In genomic region chr10:93160829-93161228, GRCh38 we compare ENCODE assay signal across 15 cellular contexts.
DNase-seq lines count a peak whose midpoint lies in the region; ATAC-seq, FAIRE-seq and TF ChIP-seq lines count a peak whose summit lies in the region.
"Had no signal": no experiment of that assay in that cellular context is flagged by ENCODE, and none has a peak within 500 bp of the region (broad histone marks: within the 10 kb centered on the region; RNA-seq: fewer than 3 reads in every experiment).

No MANE protein-coding gene starts in this region.

- in situ Hi-C loops in GM23248 (cut with MboI), result no loop called here

- no peaks in the 10 kb centered on the region for H4K20me1 ChIP-seq in GM23248 (ENCODE audit: insufficient read depth)

- H3K36me3 ChIP-seq in GM23248 (ENCODE audit: low read depth), result no peaks in the 10 kb centered on the region
- no peaks in the 10 kb centered on the region for H3K36me3 ChIP-seq in adrenal gland (replicated peaks in 1 of 2)
- no peaks in the 10 kb centered on the region for H3K36me3 ChIP-seq in WERI-Rb-1

- no peak for TF ChIP-seq POLR2A in adrenal gland (IDR thresholded peaks at IDR 0.05)
- TF ChIP-seq POLR2A in GM12891 (IDR thresholded peaks at IDR 0.05; ENCODE audit: low read depth, low read length), result no peak

- peaks cover 24% of the 10 kb centered on the region for H3K4me1 ChIP-seq in GM23248 (ENCODE audit: insufficient read depth)
- no peaks in the 10 kb centered on the region for H3K4me1 ChIP-seq in adrenal gland (replicated peaks in 1 of 2)
- no peaks in the 10 kb centered on the region for H3K4me1 ChIP-seq in right cardiac atrium (ENCODE audit: control insufficient read depth, insufficient read depth, low read length)

- FAIRE-seq in GM12891 (lab: Jason Lieb, UNC), result no peak
- FAIRE-seq: GM18507 had no signal

- ATAC-seq in right cardiac atrium, result peak; percentile 91 to 93

- TF ChIP-seq CTCF in adrenal gland (IDR thresholded peaks at IDR 0.05) (no peak), WERI-Rb-1 (IDR thresholded peaks at IDR 0.05; ENCODE audit: low read depth, low read length) (no peak)

- H3K9me3 ChIP-seq in GM23248 (ENCODE audit: low read depth), result no peaks in the 10 kb centered on the region
- H3K9me3 ChIP-seq in adrenal gland (replicated peaks in 1 of 3), result no peaks in the 10 kb centered on the region
- H3K9me3 ChIP-seq in right cardiac atrium (ENCODE audit: control insufficient read depth, low read length), result no peaks in the 10 kb centered on the region
- H3K9me3 ChIP-seq in WERI-Rb-1 (ENCODE audit: severe bottlenecking), result peaks cover 6% of the 10 kb centered on the region

- H3K27me3 ChIP-seq in GM23248 (replicated peaks; ENCODE audit: insufficient read depth) (no peaks in the 10 kb centered on the region), adrenal gland (no peaks in the 10 kb centered on the region), right cardiac atrium (ENCODE audit: control insufficient read depth, insufficient read depth) (no peaks in the 10 kb centered on the region), WERI-Rb-1 (ENCODE audit: insufficient read depth, low read depth, severe bottlenecking) (no peaks in the 10 kb centered on the region)

- H3K4me2 ChIP-seq in GM23248 (ENCODE audit: unreplicated experiment), result peak overlapping the region; percentile 60

- H3K4me3 ChIP-seq in GM23248, result no peak overlapping the region
- no peak overlapping the region for H3K4me3 ChIP-seq in adrenal gland
- H3K4me3 ChIP-seq in right cardiac atrium (ENCODE audit: low read length), result no peak overlapping the region
- no peak overlapping the region for H3K4me3 ChIP-seq in WERI-Rb-1 (ENCODE audit: low read depth, low read length)
- H3K4me3 ChIP-seq: SK-N-MC had no signal

- H3K27ac ChIP-seq in GM23248, result peak overlapping the region; percentile 96
- no peak overlapping the region for H3K27ac ChIP-seq in adrenal gland
- H3K27ac ChIP-seq in right cardiac atrium (ENCODE audit: low read length), result no peak overlapping the region
- H3K27ac ChIP-seq in WERI-Rb-1, result no peak overlapping the region
- H3K27ac ChIP-seq: SK-N-MC had no signal

- peak overlapping the region; percentile 74 for H2AFZ ChIP-seq in GM23248

- no peaks in the 10 kb centered on the region; the same call in 1 of the 2 replicates for H3K9me2 ChIP-seq in GM23248 (ENCODE audit: insufficient read depth)

- 0 to 2% methylated on average over 7 of the region's 7 CpGs for WGBS in GM23248 (ENCODE audit: low coverage in 1 of 2, low lambda C conversion rate in 2 of 2, missing lambda C conversion rate in 2 of 2), 2 experiments
- WGBS in adrenal gland, 4 donors, result 64 to 77% (median 70%) methylated on average over 4 to 7 of the region's 7 CpGs
- WGBS in right cardiac atrium, result 50% methylated on average over 7 of the region's 7 CpGs

- H3F3A ChIP-seq in GM23248 (ENCODE audit: insufficient read depth), result peaks cover 27% of the 10 kb centered on the region

- DNase-seq in GM23248 (peak; percentile 99), adrenal gland (peak in 5 of 7 donors; percentile 20 to 57 (median 30)), right cardiac atrium (peak; percentile 76 to 83 (median 79)), smooth muscle cell of the brain vasculature (ENCODE audit: low read depth, low spot score) (peak; percentile 7), GM12891 (ENCODE audit: insufficient read length, low spot score) (no peak), putamen (ENCODE audit: low spot score) (no peak), WERI-Rb-1 (no peak), NCI-H1105 (lab: John Stamatoyannopoulos, UW) (no peak)
- DNase-seq: activated CD4-positive, alpha-beta memory T cell treated with anti-CD3 and anti-CD28 coated beads for 36 hours; activated naive CD8-positive, alpha-beta T cell treated with anti-CD3 and anti-CD28 coated beads for 36 hours; Calu3; erythroblast; NCI-H69 had no signal

- intact Hi-C loops in adrenal gland (cut with DNase I), result no loop called here
- intact Hi-C loops in right cardiac atrium (cut with DNase I), result no loop called here

- H3K79me2 ChIP-seq in GM23248 (ENCODE audit: insufficient read depth), result no peaks in the 10 kb centered on the region

- peak overlapping the region; percentile 71 for H3K9ac ChIP-seq in GM23248

TF ChIP-seq in GM12891, 5 proteins besides CTCF, POLR2A, EP300 and RAD21:
- TF ChIP-seq POU2F2 (IDR thresholded peaks at IDR 0.05; ENCODE audit: low read depth, low read length) (no peak), SPI1 (IDR thresholded peaks at IDR 0.05; ENCODE audit: low read depth, low read length) (no peak), PAX5 (IDR thresholded peaks at IDR 0.05; ENCODE audit: insufficient read depth, low read length, severe bottlenecking) (no peak), TAF1 (IDR thresholded peaks at IDR 0.05; ENCODE audit: low read depth, low read length) (no peak), POLR2AphosphoS5 (IDR thresholded peaks at IDR 0.05; ENCODE audit: low read depth, low read length) (no peak)

Comparison
In these comparisons a context has a peak if more than half of its experiments do, and no peak if none do; other contexts are left out.
1. DNase-seq: peak in GM23248 (single experiment), adrenal gland (5 of 7), right cardiac atrium (3 of 3) and smooth muscle cell of the brain vasculature (single experiment); none in GM12891 (single experiment), putamen (single experiment), WERI-Rb-1 (single experiment) and NCI-H1105 (single experiment).